Comparison of ENCODE assay signal across 16 cellular contexts in the genomic region with DNA sequence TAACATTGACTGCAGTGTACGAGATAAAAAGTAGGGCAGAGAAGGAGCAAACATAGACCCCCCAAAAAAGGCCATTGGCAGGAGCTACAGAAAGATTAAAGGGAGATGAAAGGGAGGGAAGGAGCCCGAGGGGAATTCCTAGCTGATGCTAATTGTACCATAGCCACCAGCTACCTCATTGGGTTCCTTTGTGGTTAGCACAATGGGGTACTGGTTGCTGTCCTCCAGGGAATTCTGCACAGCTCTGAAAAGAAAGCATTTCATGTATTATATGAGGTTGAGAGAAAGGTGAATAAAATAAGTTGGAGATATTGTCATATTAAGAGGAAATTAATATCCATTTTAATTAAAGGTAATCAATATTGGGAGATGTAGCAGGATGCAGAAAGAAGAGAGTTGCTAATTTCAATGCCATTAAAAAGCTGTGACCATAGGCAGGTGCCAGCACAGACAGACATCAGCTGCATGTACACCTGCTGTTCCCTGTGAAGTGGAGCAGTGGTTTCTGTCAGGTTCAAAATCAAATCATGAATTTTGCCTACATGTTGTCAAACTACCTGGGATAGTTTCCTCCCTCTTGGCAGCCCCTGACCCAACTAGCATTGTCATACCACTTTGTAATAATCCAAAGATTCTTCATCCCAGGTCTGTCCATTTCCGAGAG.
"Had no signal": no experiment of that assay in that cellular context is flagged by ENCODE, and none has a peak within 500 bp of the region (broad histone marks: within the 10 kb centered on the region; RNA-seq: fewer than 3 reads in every experiment).

No MANE protein-coding gene starts in this region.

- H3K36me3 ChIP-seq: brain microvascular endothelial cell, esophagus muscularis mucosa, left ventricle myocardium inferior, transverse colon had no signal

- ATAC-seq: naive thymus-derived CD8-positive, alpha-beta T cell; stimulated activated effector memory CD8-positive, alpha-beta T cell treated with anti-CD3 and anti-CD28 coated beads, Interleukin-12 subunit alpha, Interleukin-12 subunit beta, amount 100 ng/mL, for 72 hours had no signal

- H3K36me3 Mint-ChIP-seq: activated naive CD8-positive, alpha-beta T cell treated with anti-CD3 and anti-CD28 coated beads for 36 hours; naive thymus-derived CD8-positive, alpha-beta T cell; stimulated activated effector memory CD8-positive, alpha-beta T cell treated with anti-CD3 and anti-CD28 coated beads, Interleukin-12 subunit alpha, Interleukin-12 subunit beta, amount 100 ng/mL, for 72 hours had no signal

- H3K4me3 ChIP-seq: esophagus muscularis mucosa, left ventricle myocardium inferior, transverse colon had no signal

- H3K9me3 ChIP-seq: esophagus muscularis mucosa, transverse colon had no signal

- H3K4me1 ChIP-seq: esophagus muscularis mucosa, left ventricle myocardium inferior, transverse colon had no signal

- H3K4me3 Mint-ChIP-seq: activated naive CD8-positive, alpha-beta T cell treated with anti-CD3 and anti-CD28 coated beads for 36 hours; activated T-helper 1 cell treated with anti-CD3 and anti-CD28 coated beads, Interleukin-12 subunit alpha, Interleukin-12 subunit beta, Interleukin-2, Interleukin-4 antibody, amounts not matched to agents 30 ng/mL and 10 ng/mL and 1 ng/mL, durations not matched to agents 14 hours and 24 hours and 36 hours; central memory CD8-positive, alpha-beta T cell; naive thymus-derived CD8-positive, alpha-beta T cell; stimulated activated effector memory CD8-positive, alpha-beta T cell treated with anti-CD3 and anti-CD28 coated beads, Interleukin-12 subunit alpha, Interleukin-12 subunit beta, amount 100 ng/mL, for 72 hours had no signal

- H3K4me1 Mint-ChIP-seq: activated naive CD8-positive, alpha-beta T cell treated with anti-CD3 and anti-CD28 coated beads for 36 hours; central memory CD8-positive, alpha-beta T cell; stimulated activated effector memory CD8-positive, alpha-beta T cell treated with anti-CD3 and anti-CD28 coated beads, Interleukin-12 subunit alpha, Interleukin-12 subunit beta, amount 100 ng/mL, for 72 hours had no signal

- H3K27me3 ChIP-seq: brain microvascular endothelial cell, esophagus muscularis mucosa, transverse colon had no signal

- H3K27ac Mint-ChIP-seq: activated naive CD8-positive, alpha-beta T cell treated with anti-CD3 and anti-CD28 coated beads for 36 hours; activated T-helper 1 cell treated with anti-CD3 and anti-CD28 coated beads, Interleukin-12 subunit alpha, Interleukin-12 subunit beta, Interleukin-2, Interleukin-4 antibody, amounts not matched to agents 30 ng/mL and 10 ng/mL and 1 ng/mL, durations not matched to agents 14 hours and 24 hours and 36 hours; naive thymus-derived CD8-positive, alpha-beta T cell; stimulated activated effector memory CD8-positive, alpha-beta T cell treated with anti-CD3 and anti-CD28 coated beads, Interleukin-12 subunit alpha, Interleukin-12 subunit beta, amount 100 ng/mL, for 72 hours had no signal

- H3K27me3 Mint-ChIP-seq: activated naive CD8-positive, alpha-beta T cell treated with anti-CD3 and anti-CD28 coated beads for 36 hours; central memory CD8-positive, alpha-beta T cell; naive thymus-derived CD8-positive, alpha-beta T cell had no signal

- DNase-seq: activated CD4-positive, alpha-beta T cell treated with anti-CD3 and anti-CD28 coated beads, Interleukin-2, amount 50 U/mL, for 1 hour; activated naive CD8-positive, alpha-beta T cell treated with anti-CD3 and anti-CD28 coated beads for 36 hours; amygdala; brain microvascular endothelial cell; cortex of kidney; effector CD4-positive, alpha-beta T cell; hippocampal formation; left ventricle myocardium inferior; naive thymus-derived CD8-positive, alpha-beta T cell; nucleus accumbens; substantia nigra; transverse colon had no signal

- H3K27ac ChIP-seq: brain microvascular endothelial cell, esophagus muscularis mucosa, left ventricle myocardium inferior, transverse colon had no signal
